In genomic region chr2:75319951-75320350, GRCh38 we compare ENCODE assay signal across 1 cellular context.
TF ChIP-seq lines count a peak whose summit lies in the region.

No MANE protein-coding gene starts in this region.

TF ChIP-seq in GM23338, 12 proteins besides CTCF, POLR2A, EP300 and RAD21 (continued from another document):
- no peak for TF ChIP-seq ZNF462 (CRISPR knock-in tag; IDR thresholded peaks at IDR 0.05)
- no peak for TF ChIP-seq EZH2phosphoT487 (IDR thresholded peaks at IDR 0.05; ENCODE audit: unreplicated experiment)
- TF ChIP-seq REST (IDR thresholded peaks at IDR 0.05; ENCODE audit: unreplicated experiment) = no peak
- TF ChIP-seq CREB1 (CRISPR knock-in tag; IDR thresholded peaks at IDR 0.05; ENCODE audit: low read depth) = no peak
- TF ChIP-seq NANOG (IDR thresholded peaks at IDR 0.05; ENCODE audit: borderline replicate concordance) = no peak
- no peak for TF ChIP-seq JUNB (IDR thresholded peaks at IDR 0.05; ENCODE audit: unreplicated experiment)
- no peak for TF ChIP-seq ZNF331 (CRISPR knock-in tag; IDR thresholded peaks at IDR 0.05; ENCODE audit: low read depth)
